Comparison of ENCODE assay signal across 13 cellular contexts in the genomic region with DNA sequence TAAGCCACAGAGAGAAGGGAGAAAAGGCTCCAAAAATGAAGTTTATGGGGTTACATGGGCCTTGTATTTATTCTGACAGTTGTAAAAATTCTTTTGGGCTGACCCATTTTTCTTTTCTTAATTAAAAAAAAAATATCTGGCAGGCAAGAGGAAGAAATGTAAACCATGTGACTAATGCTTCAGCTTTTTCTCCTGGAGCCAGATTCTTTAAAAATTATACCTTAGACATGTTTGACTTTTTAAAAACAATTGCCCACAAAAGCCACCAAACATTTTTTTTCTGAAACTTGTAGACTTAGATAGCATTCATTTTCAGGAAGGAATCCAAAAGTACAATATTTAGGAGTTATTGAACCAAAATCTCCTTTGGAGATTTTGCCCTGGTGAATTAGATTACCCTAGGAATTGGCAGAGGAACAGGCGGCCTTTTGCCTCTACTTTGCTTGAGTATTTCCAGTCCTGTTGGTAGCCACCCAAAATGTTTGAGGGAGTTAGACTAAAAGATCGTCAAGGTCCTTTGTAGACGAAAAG. TPM values are rescaled to one million over a fixed set of nuclear protein-coding genes. Genes with fewer than 3 reads are reported as not detected.
DNase-seq lines count a peak whose midpoint lies in the region; ATAC-seq and TF ChIP-seq lines count a peak whose summit lies in the region.
"Had no signal": no experiment of that assay in that cellular context is flagged by ENCODE, and none has a peak within 500 bp of the region (broad histone marks: within the 10 kb centered on the region; RNA-seq: fewer than 3 reads in every experiment).

No MANE protein-coding gene starts in this region.

- H3K9me3 ChIP-seq in esophagus muscularis mucosa: no peaks in the 10 kb centered on the region
- H3K9me3 ChIP-seq in OCI-LY7 (ENCODE audit: low read length): no peaks in the 10 kb centered on the region
- H3K9me3 ChIP-seq: Peyer's patch had no signal

- no peaks in the 10 kb centered on the region for H3K79me2 ChIP-seq in OCI-LY7 (ENCODE audit: insufficient read depth, low read depth, low read length)

- H3K4me2 ChIP-seq in OCI-LY7 (ENCODE audit: low read length): no peak overlapping the region

- H3K27ac ChIP-seq in esophagus muscularis mucosa (replicated peaks in 1 of 4): peak overlapping the region; percentile 76 to 81 (median 80)
- no peak overlapping the region for H3K27ac ChIP-seq in OCI-LY7 (ENCODE audit: low read depth, low read length, poor library complexity, severe bottlenecking)

- ATAC-seq in Right ventricle myocardium inferior (peak; percentile 65), omental fat pad (ENCODE audit: low FRiP score) (peak; percentile 21), GM18502 (IDR thresholded peaks at IDR 0.05; ENCODE audit: poor library complexity, unreplicated experiment) (no peak)

- CTCF ChIA-PET in OCI-LY7 (lab: Charles Lee; ENCODE audit: unreplicated experiment): no interaction called here

- POLR2A ChIA-PET in OCI-LY7 (lab: Charles Lee): interaction anchor here (0.7 kb wide), 1 partner anchor 28 kb away, joined by 3 read pairs; no protein-coding TSS in a partner anchor

- H3K4me1 ChIP-seq in esophagus muscularis mucosa: peaks cover 34 to 96% (median 89%) of the 10 kb centered on the region in 4 donors
- no peaks in the 10 kb centered on the region for H3K4me1 ChIP-seq in OCI-LY7 (ENCODE audit: insufficient read depth, low read length, poor library complexity, severe bottlenecking)

- TF ChIP-seq CTCF in esophagus muscularis mucosa (IDR thresholded peaks at IDR 0.05) (no peak), omental fat pad (IDR thresholded peaks at IDR 0.05) (no peak), OCI-LY7 (conservative IDR thresholded peaks at IDR 0.05; ENCODE audit: low read length) (no peak)

- TF ChIP-seq POLR2A in esophagus muscularis mucosa (IDR thresholded peaks at IDR 0.05; ENCODE audit: low read depth): no peak

- no peak for TF ChIP-seq EP300 in esophagus muscularis mucosa (IDR thresholded peaks at IDR 0.05)

- no peak overlapping the region for H3K4me3 ChIP-seq in esophagus muscularis mucosa
- H3K4me3 ChIP-seq in OCI-LY7 (ENCODE audit: low read depth, low read length, poor library complexity, severe bottlenecking): no peak overlapping the region
- H3K4me3 ChIP-seq: Peyer's patch had no signal

- WGBS in esophagus muscularis mucosa: 48% methylated on average over 3 of the region's 3 CpGs

- intact Hi-C loops in Right ventricle myocardium inferior (cut with DNase I) (loop anchor here (2.0 kb wide), 1 partner anchor 21 kb away; no protein-coding TSS in a partner anchor), cardiac septum (cut with DNase I) (no loop called here), esophagus muscularis mucosa (cut with DNase I) (no loop called here), OCI-LY7 (cut with micrococcal nuclease; ENCODE audit: unreplicated experiment) (no loop called here)

- H3K36me3 ChIP-seq in esophagus muscularis mucosa: no peaks in the 10 kb centered on the region
- no peaks in the 10 kb centered on the region for H3K36me3 ChIP-seq in OCI-LY7 (ENCODE audit: insufficient read depth, low read length)
- H3K36me3 ChIP-seq: Peyer's patch had no signal

- no TSS peak for BruUV-seq in OCI-LY7 (replicated peaks; lab: Mats Ljungman, UMichigan)

- no peak overlapping the region for H2AFZ ChIP-seq in OCI-LY7 (ENCODE audit: low read length)

- H3K27me3 ChIP-seq in esophagus muscularis mucosa: no peaks in the 10 kb centered on the region
- H3K27me3 ChIP-seq: Peyer's patch had no signal

- H3K9me2 ChIP-seq in OCI-LY7 (ENCODE audit: insufficient read depth, low read length): no peaks in the 10 kb centered on the region

- no peaks in the 10 kb centered on the region for H4K20me1 ChIP-seq in OCI-LY7 (ENCODE audit: insufficient read depth, low read length)

- no peak for DNase-seq in Right ventricle myocardium inferior (ENCODE audit: missing footprints)
- DNase-seq in cardiac septum (ENCODE audit: low spot score): no peak
- no peak for DNase-seq in esophagus muscularis mucosa (ENCODE audit: extremely low spot score)
- no peak for DNase-seq in omental fat pad (ENCODE audit: low spot score)
- no peak for DNase-seq in OCI-LY7 (ENCODE audit: low spot score)
- no peak for DNase-seq in activated T-cell treated with anti-CD3 and anti-CD28 coated beads, Interleukin-2, amount 50 U/mL, for 1 hour
- DNase-seq in T-helper 9 cell: no peak
- DNase-seq: 8988T; GDM1; GOT3; Peyer's patch; stimulated activated CD4-positive, alpha-beta T cell treated with anti-CD3 and anti-CD28 coated beads, Interleukin-4, amount 100 ng/mL, for 24 hours had no signal

RNA-seq across cellular contexts. Expression of gene RGL1, which starts 17.2 kb away (rescaled TPM):
- total RNA-seq in Right ventricle myocardium inferior (18.9 TPM), cardiac septum (19.6 TPM), esophagus muscularis mucosa (10 to 100 TPM; 31.5 to 51.5 (median 37.5) TPM), omental fat pad (10 to 100 TPM; 66.8 to 88.3 (median 74.6) TPM), OCI-LY7 (2022) (0.20 and 0.32 TPM in 2 replicates)
- 0.18 and 0.35 TPM in 2 replicates for total RNA-seq in OCI-LY7 (2014; rRNA removed; shearing (Covaris generic))

Comparison
In these comparisons a context has a peak if more than half of its experiments do, and no peak if none do; other contexts are left out.
1. RNA of gene RGL1, which starts 17.2 kb away (total RNA-seq): 66.8 to 88.3 TPM in omental fat pad, 31.5 to 51.5 TPM in esophagus muscularis mucosa, 19.6 TPM in cardiac septum (single experiment) and 18.9 TPM in Right ventricle myocardium inferior (single experiment); 0.18 to 0.35 TPM in OCI-LY7; every median in the first group is over 10 times any median in the second.